ENCODE assay signal across 24 cellular contexts in genomic region chr7:134289423-134289822, GRCh38. TPM values are rescaled to one million over a fixed set of nuclear protein-coding genes. Genes with fewer than 3 reads are reported as not detected.
DNase-seq lines count a peak whose midpoint lies in the region; ATAC-seq and TF ChIP-seq lines count a peak whose summit lies in the region.
"Had no signal": no experiment of that assay in that cellular context is flagged by ENCODE, and none has a peak within 500 bp of the region (broad histone marks: within the 10 kb centered on the region; RNA-seq: fewer than 3 reads in every experiment).

No MANE protein-coding gene starts in this region.

- no peaks in the 10 kb centered on the region for H3K9me2 ChIP-seq in OCI-LY1 (ENCODE audit: low read depth, low read length)

- ATAC-seq in gastroesophageal sphincter, result peak; percentile 16
- ATAC-seq in sciatic nerve, result peak; percentile 42
- ATAC-seq in GM21723 (IDR thresholded peaks at IDR 0.05; ENCODE audit: unreplicated experiment), result no peak
- ATAC-seq in GM19324 (IDR thresholded peaks at IDR 0.05; ENCODE audit: low FRiP score, unreplicated experiment), result no peak
- ATAC-seq: activated CD4-positive, alpha-beta T cell treated with anti-CD3 and anti-CD28 coated beads for 36 hours; activated CD8-positive, alpha-beta memory T cell treated with anti-CD3 and anti-CD28 coated beads, Interleukin-2, amount 10 ng/mL, durations not matched to agents 7 days and 5 days; CD8-positive, alpha-beta T cell; heart right ventricle; right lobe of liver had no signal

- H3K9ac ChIP-seq in OCI-LY1 (ENCODE audit: low read length), result no peak overlapping the region

- no peaks in the 10 kb centered on the region for H4K20me1 ChIP-seq in OCI-LY1 (ENCODE audit: insufficient read depth, low read length)

- no peak overlapping the region for H3K4me2 ChIP-seq in OCI-LY1 (ENCODE audit: low read length)

- WGBS in gastroesophageal sphincter (ENCODE audit: low coverage in 1 of 2), 2 donors, result 23 to 56% methylated on average over 7 of the region's 7 CpGs

- peak; percentile 69 for DNase-seq in DMS79 (lab: John Stamatoyannopoulos, UW)
- no peak for DNase-seq in sciatic nerve (ENCODE audit: low spot score)
- no peak for DNase-seq in H7
- no peak for DNase-seq in mesenteric fat pad (ENCODE audit: low spot score)
- DNase-seq: activated CD4-positive, alpha-beta T cell treated with anti-CD3 and anti-CD28 coated beads for 36 hours; activated CD8-positive, alpha-beta memory T cell treated with anti-CD3 and anti-CD28 coated beads, Interleukin-2, amount 10 ng/mL, durations not matched to agents 7 days and 5 days; CD8-positive, alpha-beta T cell; DMS53; effector memory CD4-positive, alpha-beta T cell; esophagus squamous epithelium; heart right ventricle; HFFc6; left ventricle myocardium inferior; NCI-H1436; NCI-H2171; NCI-H748 treated with DMSO at 0.1 percent for 48 hours; occipital lobe; right lobe of liver; Right ventricle myocardium superior; testis had no signal

- H3K36me3 ChIP-seq in OCI-LY1 (ENCODE audit: insufficient read depth, low read length), result peaks cover 33% of the 10 kb centered on the region
- H3K36me3 ChIP-seq in gastroesophageal sphincter, result peaks cover 0 to 18% of the 10 kb centered on the region in 2 donors
- peaks cover 7% of the 10 kb centered on the region for H3K36me3 ChIP-seq in H7 (replicated peaks; ENCODE audit: control insufficient read depth, insufficient read depth, low read length)

- no peak for TF ChIP-seq EP300 in gastroesophageal sphincter (IDR thresholded peaks at IDR 0.05)

- H2AFZ ChIP-seq in OCI-LY1 (ENCODE audit: low read length), result no peak overlapping the region

- H3K27me3 ChIP-seq in OCI-LY1 (ENCODE audit: insufficient read depth, low read length), result no peaks in the 10 kb centered on the region
- H3K27me3 ChIP-seq in gastroesophageal sphincter, result no peaks in the 10 kb centered on the region
- H3K27me3 ChIP-seq in H7 (ENCODE audit: control insufficient read depth, insufficient read depth, low read length), result no peaks in the 10 kb centered on the region
- H3K27me3 ChIP-seq: esophagus squamous epithelium, right lobe of liver, testis had no signal

- H3K4me1 ChIP-seq in OCI-LY1 (ENCODE audit: insufficient read depth, low read length, severe bottlenecking) (peaks cover 50% of the 10 kb centered on the region), gastroesophageal sphincter (peaks cover 0 to 10% (median 0%) of the 10 kb centered on the region in 3 donors)
- H3K4me1 ChIP-seq: heart right ventricle, left ventricle myocardium inferior, testis had no signal

- H3K79me2 ChIP-seq in OCI-LY1 (ENCODE audit: insufficient read depth, low read length), result no peaks in the 10 kb centered on the region

- H3K4me3 ChIP-seq in OCI-LY1 (ENCODE audit: low read depth, low read length, poor library complexity, severe bottlenecking) (no peak overlapping the region), gastroesophageal sphincter (no peak overlapping the region), H7 (ENCODE audit: insufficient read depth, low read depth, low read length) (no peak overlapping the region)
- H3K4me3 ChIP-seq: esophagus squamous epithelium, heart right ventricle, left ventricle myocardium inferior, right lobe of liver, testis had no signal

- intact Hi-C loops in sciatic nerve (cut with DNase I), result no loop called here

- TF ChIP-seq CTCF in OCI-LY1 (IDR thresholded peaks at IDR 0.05; ENCODE audit: low read length), result no peak
- no peak for TF ChIP-seq CTCF in gastroesophageal sphincter (IDR thresholded peaks at IDR 0.05)

- no peaks in the 10 kb centered on the region for H3F3A ChIP-seq in OCI-LY1 (ENCODE audit: insufficient read depth, low read length)

- no peaks in the 10 kb centered on the region for H3K9me3 ChIP-seq in OCI-LY1 (ENCODE audit: low read length)
- H3K9me3 ChIP-seq in gastroesophageal sphincter, result no peaks in the 10 kb centered on the region
- H3K9me3 ChIP-seq: esophagus squamous epithelium, heart right ventricle, left ventricle myocardium inferior, right lobe of liver, testis had no signal

- peak overlapping the region; percentile 56 for H3K27ac ChIP-seq in OCI-LY1 (ENCODE audit: low read depth, low read length, poor library complexity, severe bottlenecking)
- H3K27ac ChIP-seq in gastroesophageal sphincter, result no peak overlapping the region
- H3K27ac ChIP-seq: esophagus squamous epithelium, heart right ventricle, left ventricle myocardium inferior, right lobe of liver, testis had no signal

- TF ChIP-seq POLR2A in gastroesophageal sphincter (IDR thresholded peaks at IDR 0.05), result no peak

RNA-seq across cellular contexts. Expression of gene SLC35B4, which starts 27.3 kb away (rescaled TPM):
- total RNA-seq in gastroesophageal sphincter (10 to 100 TPM in 2 of 4 donors, 1 to 10 TPM in 2; 7.3 to 14.4 (median 10.7) TPM), sciatic nerve (14.1 TPM), mesenteric fat pad (24.0 TPM)
- 18.5 and 18.6 TPM in 2 replicates for total RNA-seq in H7 (2014; rRNA removed; shearing (Covaris generic))

Comparison
In these comparisons a context has a peak if more than half of its experiments do, and no peak if none do; other contexts are left out.
1. ATAC-seq: peak in gastroesophageal sphincter (single experiment) and sciatic nerve (single experiment); none in GM21723 (single experiment) and GM19324 (single experiment).